8 cellular contexts compared by ENCODE assay signal in genomic region chr5:108727639-108728565, GRCh38. TPM values are rescaled to one million over a fixed set of nuclear protein-coding genes. Genes with fewer than 3 reads are reported as not detected.
A peak's percentile ranks its signal among the peaks of the same experiment; 100 is the strongest.
DNase-seq lines count a peak whose midpoint lies in the region; TF ChIP-seq lines count a peak whose summit lies in the region.

No MANE protein-coding gene starts in this region.

- H3K4me3 Mint-ChIP-seq in nephron: peak overlapping the region; percentile 81 to 95 (median 93)

- H2AFZ ChIP-seq in GM23248 (peak overlapping the region; percentile 96), KMS-11 (ENCODE audit: low read depth) (peak overlapping the region; percentile 71)

- H3K9me3 Mint-ChIP-seq in nephron: no peaks in the 10 kb centered on the region

- in situ Hi-C loops in GM23248 (cut with MboI): no loop called here

- H3K9me3 ChIP-seq in GM23248 (ENCODE audit: low read depth): no peaks in the 10 kb centered on the region
- H3K9me3 ChIP-seq in thymus (ENCODE audit: control insufficient read depth): no peaks in the 10 kb centered on the region

- H3K79me2 ChIP-seq in GM23248 (ENCODE audit: insufficient read depth) (no peaks in the 10 kb centered on the region), KMS-11 (ENCODE audit: insufficient read depth, low read depth) (no peaks in the 10 kb centered on the region)

- no peaks in the 10 kb centered on the region for H3K36me3 ChIP-seq in GM23248 (ENCODE audit: low read depth)
- no peaks in the 10 kb centered on the region for H3K36me3 ChIP-seq in KMS-11 (ENCODE audit: insufficient read depth)
- no peaks in the 10 kb centered on the region for H3K36me3 ChIP-seq in thymus (ENCODE audit: control insufficient read depth, insufficient read depth)

- H3K4me1 Mint-ChIP-seq in nephron: peaks cover 26% of the 10 kb centered on the region

- H3K27ac Mint-ChIP-seq in nephron: peak overlapping the region; percentile 97 to 99 (median 97)

- peaks cover 28% of the 10 kb centered on the region for H3K4me1 ChIP-seq in GM23248 (ENCODE audit: insufficient read depth)
- H3K4me1 ChIP-seq in KMS-11 (ENCODE audit: low read depth, poor library complexity, severe bottlenecking): peaks cover 16% of the 10 kb centered on the region
- H3K4me1 ChIP-seq in thymus (ENCODE audit: control insufficient read depth, insufficient read depth, low read length): no peaks in the 10 kb centered on the region

- no peaks in the 10 kb centered on the region for H4K20me1 ChIP-seq in GM23248 (ENCODE audit: insufficient read depth)
- H4K20me1 ChIP-seq in KMS-11 (ENCODE audit: insufficient read depth): no peaks in the 10 kb centered on the region

- H3K9ac ChIP-seq in GM23248 (peak overlapping the region; percentile 85), KMS-11 (peak overlapping the region; percentile 80)

- H3K4me3 ChIP-seq in GM23248 (peak overlapping the region; percentile 79), KMS-11 (IDR thresholded peaks at IDR 0.05; ENCODE audit: insufficient read depth, low read depth, low read length) (no peak overlapping the region), thymus (ENCODE audit: low read length) (peak overlapping the region; percentile 56)

- no peaks in the 10 kb centered on the region for H3K27me3 ChIP-seq in GM23248 (replicated peaks; ENCODE audit: insufficient read depth)
- no peaks in the 10 kb centered on the region for H3K27me3 ChIP-seq in KMS-11 (ENCODE audit: insufficient read depth, low read depth)
- H3K27me3 ChIP-seq in thymus (ENCODE audit: control insufficient read depth, insufficient read depth): no peaks in the 10 kb centered on the region

- TF ChIP-seq CTCF in KMS-11 (conservative IDR thresholded peaks at IDR 0.05; ENCODE audit: low read depth, low read length) (no peak), nephron (IDR thresholded peaks at IDR 0.05; ENCODE audit: unreplicated experiment in 3 of 3) (no peak)

- H3K9me2 ChIP-seq in GM23248 (ENCODE audit: insufficient read depth): no peaks in the 10 kb centered on the region

- H3K4me2 ChIP-seq in GM23248 (ENCODE audit: unreplicated experiment): peak overlapping the region; percentile 90
- peak overlapping the region; percentile 85 for H3K4me2 ChIP-seq in KMS-11

- WGBS in GM23248 (ENCODE audit: low coverage in 1 of 2, low lambda C conversion rate in 2 of 2, missing lambda C conversion rate in 2 of 2), 2 experiments: 1 to 2% methylated on average over 50 to 61 of the region's 61 CpGs
- under 1% methylated on average over 61 of the region's 61 CpGs for WGBS in thymus

- peaks cover 43% of the 10 kb centered on the region for H3F3A ChIP-seq in GM23248 (ENCODE audit: insufficient read depth)

- H3K27ac ChIP-seq in GM23248: peak overlapping the region; percentile 80
- peak overlapping the region; percentile 15 for H3K27ac ChIP-seq in KMS-11
- H3K27ac ChIP-seq in thymus (ENCODE audit: low read depth): peak overlapping the region; percentile 83

- no peaks in the 10 kb centered on the region for H3K27me3 Mint-ChIP-seq in nephron (ENCODE audit: low read depth)

- H3K36me3 Mint-ChIP-seq in nephron (ENCODE audit: low read depth): no peaks in the 10 kb centered on the region

- DNase-seq in ELR (ENCODE audit: low read depth): peak; percentile 94
- peak; percentile 96 for DNase-seq in GM23248
- peak; percentile 70 for DNase-seq in RPMI8226
- peak in 3 of 4 experiments; percentile 4 to 22 (median 17) for DNase-seq in activated naive CD4-positive, alpha-beta T cell (lab: John Stamatoyannopoulos, UW)
- peak; percentile 82 for DNase-seq in fibroblast of the conjunctiva (ENCODE audit: low read depth)

RNA-seq across cellular contexts. Expression of gene FER, which starts 19.8 kb away (rescaled TPM):
- 16.6 and 26.8 TPM in 2 replicates for total RNA-seq in GM23248 (2014; rRNA removed; shearing (Covaris generic))
- polyA plus RNA-seq in GM23248 (2016; fragmentation: Nextera tagmentation; extraction: Ambion mirVana) (24.9 and 26.1 TPM in 2 replicates), thymus (2.8 TPM)

Comparison
In these comparisons a context has a peak if more than half of its experiments do, and no peak if none do; other contexts are left out.
1. DNase-seq: peak in every context shown above with its lines; median percentile 96 in GM23248; 94 in ELR; 82 in fibroblast of the conjunctiva; 70 in RPMI8226; 17 in activated naive CD4-positive, alpha-beta T cell.
2. H3K27ac ChIP-seq: peak in every context shown above with its lines; median percentile 83 in thymus; 80 in GM23248; 15 in KMS-11.